Comparison of ENCODE assay signal across 24 cellular contexts in genomic region chr13:105232403-105232802, GRCh38.
"Had no signal": no experiment of that assay in that cellular context is flagged by ENCODE, and none has a peak within 500 bp of the region (broad histone marks: within the 10 kb centered on the region; RNA-seq: fewer than 3 reads in every experiment).

No MANE protein-coding gene starts in this region.

- H3K27ac ChIP-seq: Peyer's patch, RWPE1, SJCRH30, VCaP had no signal

- H3K36me3 ChIP-seq: Peyer's patch, SJCRH30 had no signal

- FAIRE-seq: astrocyte, K562 had no signal

- DNase-seq: activated CD4-positive, alpha-beta memory T cell treated with anti-CD3 and anti-CD28 coated beads for 36 hours; activated CD4-positive, alpha-beta T cell treated with anti-CD3 and anti-CD28 coated beads, Interleukin-2, amount 10 ng/mL, durations not matched to agents 7 days and 5 days; activated CD4-positive, CD25-positive, alpha-beta regulatory T cell; activated CD8-positive, alpha-beta memory T cell treated with anti-CD3 and anti-CD28 coated beads for 24 hours; activated effector memory CD4-positive, alpha-beta T cell treated with anti-CD3 and anti-CD28 coated beads, Interleukin-2, amount 50 U/mL, for 16 hours; activated naive CD4-positive, alpha-beta T cell treated with Interleukin-2 at 50 U/mL for 16 hours; activated T-cell treated with anti-CD3 and anti-CD28 coated beads, Interleukin-2, amount 50 U/mL, for 4 hours; amygdala; Karpas-422; NCI-H1092; NCI-H1417; NCI-H2029; NCI-H446; NCI-H524; Peyer's patch; Right ventricle myocardium superior; SJCRH30; SK-N-SH; T-helper 1 cell had no signal

- H3K27me3 ChIP-seq: Peyer's patch, SJCRH30 had no signal

- H3K4me1 ChIP-seq: Peyer's patch, SJCRH30 had no signal

- H3K9me3 ChIP-seq: Peyer's patch, SJCRH30, SK-N-SH had no signal

- H3K4me3 ChIP-seq: K562, Peyer's patch, SJCRH30 had no signal

- H3K4me2 ChIP-seq: SK-N-SH had no signal

- H3K9ac ChIP-seq: SK-N-SH had no signal

- ATAC-seq: activated naive CD4-positive, alpha-beta T cell treated with anti-CD3 and anti-CD28 coated beads, Interleukin-2, amount 50 U/mL, for 72 hours; activated T-cell treated with anti-CD3 and anti-CD28 coated beads, Interleukin-2, amount 50 U/mL, for 4 hours; K562 had no signal
